14 cellular contexts compared by ENCODE assay signal in the genomic region with DNA sequence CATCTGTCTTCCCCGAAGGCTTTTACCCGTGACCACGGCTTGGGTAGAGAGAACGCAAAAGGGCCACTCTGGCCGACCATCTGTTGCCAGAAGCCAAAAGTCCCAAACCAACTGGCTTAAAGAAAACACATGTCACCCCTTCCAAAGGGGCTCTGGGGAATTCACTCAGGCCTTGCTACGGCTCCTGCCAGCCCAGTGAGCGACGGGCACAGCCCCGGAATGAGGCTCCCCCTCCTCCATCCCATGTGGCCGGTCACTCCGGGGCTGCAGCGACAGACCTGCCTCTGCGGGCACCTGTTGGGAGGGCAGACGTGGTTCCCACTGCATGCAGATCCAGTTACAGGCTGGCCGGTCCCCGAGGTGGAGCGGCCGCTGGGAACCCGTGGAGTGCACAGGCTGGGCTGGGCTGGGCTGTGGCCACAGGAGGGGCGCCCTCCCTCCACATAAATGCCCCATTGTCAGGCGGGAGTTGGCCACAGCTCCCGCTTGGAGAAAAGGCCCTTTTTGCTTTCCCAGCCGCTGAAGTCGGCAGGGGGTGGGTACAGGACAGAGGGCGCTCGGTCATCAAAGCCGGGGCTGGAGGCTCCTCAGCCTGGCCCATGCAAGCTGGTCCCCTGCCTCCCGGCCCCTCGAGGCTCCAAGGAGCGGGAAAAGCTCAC. TPM values are rescaled to one million over a fixed set of nuclear protein-coding genes. Genes with fewer than 3 reads are reported as not detected.
DNase-seq lines count a peak whose midpoint lies in the region; ATAC-seq, FAIRE-seq and TF ChIP-seq lines count a peak whose summit lies in the region.
"Had no signal": no experiment of that assay in that cellular context is flagged by ENCODE, and none has a peak within 500 bp of the region (broad histone marks: within the 10 kb centered on the region; RNA-seq: fewer than 3 reads in every experiment).

No MANE protein-coding gene starts in this region.

- H3K36me3 ChIP-seq in H1 (ENCODE audit: control insufficient read depth in 2 of 4, insufficient read depth in 4 of 4, low read length in 3 of 4) (peaks cover 0 to 15% (median 1%) of the 10 kb centered on the region in 4 experiments; a peak in 2 of 8 replicates), tibial artery (peaks cover 7 to 28% (median 24%) of the 10 kb centered on the region in 3 donors)
- H3K36me3 ChIP-seq: SJSA1 had no signal

- no peak overlapping the region for H2BK20ac ChIP-seq in H1 (ENCODE audit: low read length)

- TF ChIP-seq POLR2A in H1 (IDR thresholded peaks at IDR 0.05; ENCODE audit: control extremely low read depth in 1 of 2, low read depth in 2 of 2, low read length in 2 of 2): no peak

- no peaks in the 10 kb centered on the region for H3K4me1 Mint-ChIP-seq in HFFc6 (ENCODE audit: low read depth)

- H3K4me3 Mint-ChIP-seq in HFFc6: no peak overlapping the region
- H3K4me3 Mint-ChIP-seq: activated T-cell treated with anti-CD3 and anti-CD28 coated beads, Interleukin-2, amount 50 U/mL, for 24 hours; IgD-negative memory B cell; naive thymus-derived CD4-positive, alpha-beta T cell had no signal

- no peak overlapping the region for H3K14ac ChIP-seq in H1 (ENCODE audit: insufficient read length)

- H2AK5ac ChIP-seq in H1 (ENCODE audit: low read depth, low read length): no peak overlapping the region

- H3K9me3 ChIP-seq in H1 (ENCODE audit: insufficient read depth in 2 of 2, low read depth in 1 of 2, low read length in 1 of 2) (peaks cover 0 to 6% of the 10 kb centered on the region in 2 experiments; a peak in 2 of 4 replicates), tibial artery (no peaks in the 10 kb centered on the region)
- H3K9me3 ChIP-seq: SJSA1 had no signal

- no peak overlapping the region for H3K4ac ChIP-seq in H1 (replicated peaks; ENCODE audit: insufficient read length, low read depth, low read length)

- no peak overlapping the region for H2BK12ac ChIP-seq in H1 (ENCODE audit: low read depth, low read length)

- H2BK5ac ChIP-seq in H1 (ENCODE audit: low read depth, low read length): no peak overlapping the region

- H4K5ac ChIP-seq in H1 (ENCODE audit: insufficient read length, low read depth, low read length): no peak overlapping the region

- H3K9me3 Mint-ChIP-seq in HFFc6: no peaks in the 10 kb centered on the region
- H3K9me3 Mint-ChIP-seq: activated T-cell treated with anti-CD3 and anti-CD28 coated beads, Interleukin-2, amount 50 U/mL, for 24 hours; IgD-negative memory B cell; naive thymus-derived CD4-positive, alpha-beta T cell had no signal

- H3K27me3 Mint-ChIP-seq in HFFc6 (ENCODE audit: insufficient read depth): peaks cover 3% of the 10 kb centered on the region; the same call in 1 of the 2 replicates
- H3K27me3 Mint-ChIP-seq: activated T-cell treated with anti-CD3 and anti-CD28 coated beads, Interleukin-2, amount 50 U/mL, for 24 hours; IgD-negative memory B cell; naive thymus-derived CD4-positive, alpha-beta T cell had no signal

- no peak overlapping the region for H3K9ac ChIP-seq in H1 (replicated peaks in 1 of 4; ENCODE audit: extremely low read depth in 1 of 4, low read depth in 3 of 4, low read length in 3 of 4)

- no peak overlapping the region for H3K23ac ChIP-seq in H1 (ENCODE audit: insufficient read length)

- peaks cover 0 to 22% (median 12%) of the 10 kb centered on the region in 4 experiments; a peak in 5 of 7 replicates for H3K4me1 ChIP-seq in H1 (replicated peaks in 1 of 4; ENCODE audit: control insufficient read depth in 3 of 4, insufficient read depth in 4 of 4, low read length in 3 of 4)
- H3K4me1 ChIP-seq in tibial artery: peaks cover 0 to 71% (median 51%) of the 10 kb centered on the region in 4 donors
- H3K4me1 ChIP-seq: SJSA1 had no signal

- peaks cover 2 to 25% of the 10 kb centered on the region in 2 experiments for H4K20me1 ChIP-seq in H1 (replicated peaks in 1 of 2; ENCODE audit: control insufficient read depth in 1 of 2, insufficient read depth in 2 of 2, low read length in 2 of 2)

- TF ChIP-seq RAD21 in H1 (IDR thresholded peaks at IDR 0.05 in 1 of 2, conservative IDR thresholded peaks at IDR 0.05 in 1 of 2; ENCODE audit: low read depth in 2 of 2, low read length in 2 of 2): no peak

- no peak for ATAC-seq in GM21786 (IDR thresholded peaks at IDR 0.05; ENCODE audit: unreplicated experiment)
- ATAC-seq: naive thymus-derived CD4-positive, alpha-beta T cell had no signal

- no peaks in the 10 kb centered on the region for H3K36me3 Mint-ChIP-seq in HFFc6 (ENCODE audit: low read depth)
- H3K36me3 Mint-ChIP-seq: IgD-negative memory B cell; naive thymus-derived CD4-positive, alpha-beta T cell had no signal

- no peak overlapping the region for H2AFZ ChIP-seq in H1 (ENCODE audit: low read length)

- no peak for TF ChIP-seq CTCF in H1 (IDR thresholded peaks at IDR 0.05; ENCODE audit: control extremely low read depth in 1 of 3, insufficient read depth in 1 of 3, low read depth in 1 of 3, low read length in 3 of 3)
- peak in 1 of 2 experiments; percentile 8 for TF ChIP-seq CTCF in tibial artery (IDR thresholded peaks at IDR 0.05)
- TF ChIP-seq CTCF in HFFc6 (IDR thresholded peaks at IDR 0.05): no peak

- POLR2A ChIA-PET in H1 (lab: Charles Lee; ENCODE audit: partially characterized antibody): interaction anchor here (1.0 to 1.2 kb wide), 2 partner anchors 16 to 62 kb away, joined by 3 to 4 read pairs; no protein-coding TSS in a partner anchor

- no peaks in the 10 kb centered on the region for H3K27me3 ChIP-seq in H1 (replicated peaks in 1 of 4; ENCODE audit: control insufficient read depth in 3 of 4, extremely low read depth in 1 of 4, insufficient read depth in 3 of 4, low read length in 3 of 4)
- H3K27me3 ChIP-seq in tibial artery: no peaks in the 10 kb centered on the region
- H3K27me3 ChIP-seq: SJSA1 had no signal

- 82% methylated on average over 23 of the region's 30 CpGs; no CpG with 5 or more reads in 1 of the 2 experiments for WGBS in H1 (ENCODE audit: extremely low coverage in 1 of 2, insufficient coverage in 1 of 2, insufficient read length in 1 of 2, insufficient replicate concordance in 2 of 2, low coverage in 1 of 2, low lambda C conversion rate in 2 of 2, missing lambda C conversion rate in 1 of 2), 2 experiments

- H3K27ac ChIP-seq in H1 (ENCODE audit: low read depth, low read length) (no peak overlapping the region), tibial artery (peak overlapping the region; percentile 52 to 74)
- H3K27ac ChIP-seq: SJSA1 had no signal

- CTCF ChIA-PET in H1 (lab: Charles Lee; ENCODE audit: partially characterized antibody): interaction anchor here (0.7 to 6.9 kb wide), 9 partner anchors 14 to 109 kb away, joined by 3 to 53 read pairs (median 5); no protein-coding TSS in a partner anchor

- H3K18ac ChIP-seq in H1 (ENCODE audit: extremely low read depth, low read length): no peak overlapping the region

- H3K27ac Mint-ChIP-seq in HFFc6: no peak overlapping the region
- H3K27ac Mint-ChIP-seq: activated T-cell treated with anti-CD3 and anti-CD28 coated beads, Interleukin-2, amount 50 U/mL, for 24 hours; IgD-negative memory B cell had no signal

- DNase-seq in NCI-H1417 (lab: John Stamatoyannopoulos, UW) (peak; percentile 15 to 87 (median 81)), NCI-H1417 treated with DMSO at 0.1 percent for 48 hours (lab: John Stamatoyannopoulos, UW) (no peak), H1 (ENCODE audit: low read depth in 1 of 2, low spot score in 2 of 2) (no peak), midbrain (lab: John Stamatoyannopoulos, UW) (peak; percentile 92), tibial artery (peak; percentile 38 to 82), HFFc6 (no peak)
- no peak for DNase-seq in stimulated activated naive CD4-positive, alpha-beta T cell treated with Interleukin-2 at 50 U/mL for 16 hours (lab: John Stamatoyannopoulos, UW)
- DNase-seq: activated T-cell treated with anti-CD3 and anti-CD28 coated beads, Interleukin-2, amount 50 U/mL, for 24 hours; naive thymus-derived CD4-positive, alpha-beta T cell had no signal

- no peak overlapping the region for H2BK15ac ChIP-seq in H1 (ENCODE audit: low read length)

- no peak for FAIRE-seq in H1 (lab: Jason Lieb, UNC)
- FAIRE-seq: A204.1, endothelial cell of umbilical vein had no signal

- no peak for TF ChIP-seq EP300 in H1 (IDR thresholded peaks at IDR 0.05; ENCODE audit: borderline replicate concordance in 1 of 2, low read depth in 2 of 2, low read length in 2 of 2)

- H3K23me2 ChIP-seq in H1 (ENCODE audit: low read depth, low read length): no peaks in the 10 kb centered on the region

- H3K4me2 ChIP-seq in H1 (ENCODE audit: insufficient read depth in 1 of 2, low read depth in 2 of 2, low read length in 2 of 2): no peak overlapping the region

- intact Hi-C loops in tibial artery (cut with DNase I; ENCODE audit: low total_unique reads): no loop called here

- peaks cover 0 to 56% of the 10 kb centered on the region in 2 experiments; a peak in 3 of 4 replicates for H3K79me2 ChIP-seq in H1 (ENCODE audit: control insufficient read depth in 1 of 2, insufficient read depth in 2 of 2, low read length in 2 of 2)

- H3K56ac ChIP-seq in H1 (replicated peaks; ENCODE audit: insufficient read length, low read depth, low read length): no peak overlapping the region

- no peak overlapping the region; the same call in none of the 2 replicates for H4K8ac ChIP-seq in H1 (ENCODE audit: extremely low read depth, insufficient read depth, low read length)

- H3K79me1 ChIP-seq in H1 (ENCODE audit: low read depth, low read length): peaks cover 15% of the 10 kb centered on the region

- no peak overlapping the region for H3K4me3 ChIP-seq in H1 (ENCODE audit: extremely low read depth in 1 of 4, insufficient read depth in 2 of 4, low read depth in 3 of 4, low read length in 4 of 4)
- H3K4me3 ChIP-seq in tibial artery: peak overlapping the region in 1 of 2 donors; percentile 13
- H3K4me3 ChIP-seq: SJSA1 had no signal

- H2BK120ac ChIP-seq in H1 (replicated peaks; ENCODE audit: low read depth, low read length): no peak overlapping the region

- no peak overlapping the region for H4K91ac ChIP-seq in H1 (replicated peaks; ENCODE audit: insufficient read length, low read length)

RNA-seq across cellular contexts. Expression of gene NOTCH1, which starts 19.9 kb away (rescaled TPM):
- total RNA-seq in H1 (2021; fragmentation: NEBNext Ultra II Directional; extraction: Animal tissue kit (Norgen Biotek cat#: 25700)): 55.6 and 60.9 TPM in 2 replicates
- 6.9 and 19.9 TPM in 2 replicates for polyA plus RNA-seq in H1 (2011; rRNA removed)
- polyA plus RNA-seq in H1 (2011; cell fraction: cytosol; rRNA removed): 7.3 TPM
- 41.0 TPM for polyA plus RNA-seq in H1 (2011; cell fraction: nucleus; rRNA removed)
- 17.4 to 31.4 TPM (median 28.7 TPM) in 4 replicates for polyA plus RNA-seq in H1 (2012, experiment 1 of 2)
- polyA plus RNA-seq in H1 (2012, experiment 2 of 2): 20.1 TPM
- polyA plus RNA-seq in H1 (2013, experiment 1 of 2): 33.5 TPM
- 26.3 TPM for polyA plus RNA-seq in H1 (2013, experiment 2 of 2)
- polyA minus RNA-seq in H1 (2011; rRNA and poly(A)+ RNA removed): 12.2 and 13.8 TPM in 2 replicates
- polyA minus RNA-seq in H1 (2011; cell fraction: cytosol; rRNA and poly(A)+ RNA removed): 58.8 TPM
- polyA minus RNA-seq in H1 (2011; cell fraction: nucleus; rRNA and poly(A)+ RNA removed): 41.9 TPM
- 10 to 100 TPM; 12.1 to 17.1 (median 14.7) TPM for total RNA-seq in HFFc6 (2021; fragmentation: NEBNext Ultra II Directional; extraction: Animal tissue kit (Norgen Biotek cat#: 25700))

RNA-seq across cellular contexts. Expression of gene SEC16A, which starts 43.1 kb away (rescaled TPM):
- 47.1 and 49.0 TPM in 2 replicates for total RNA-seq in H1 (2021; fragmentation: NEBNext Ultra II Directional; extraction: Animal tissue kit (Norgen Biotek cat#: 25700))
- 21.6 and 25.1 TPM in 2 replicates for polyA plus RNA-seq in H1 (2011; rRNA removed)
- 14.2 TPM for polyA plus RNA-seq in H1 (2011; cell fraction: cytosol; rRNA removed)
- polyA plus RNA-seq in H1 (2011; cell fraction: nucleus; rRNA removed): 48.6 TPM
- 37.5 to 42.3 TPM (median 39.5 TPM) in 4 replicates for polyA plus RNA-seq in H1 (2012, experiment 1 of 2)
- 38.1 TPM for polyA plus RNA-seq in H1 (2012, experiment 2 of 2)
- 26.8 TPM for polyA plus RNA-seq in H1 (2013, experiment 1 of 2)
- polyA plus RNA-seq in H1 (2013, experiment 2 of 2): 24.9 TPM
- 20.7 and 22.0 TPM in 2 replicates for polyA minus RNA-seq in H1 (2011; rRNA and poly(A)+ RNA removed)
- polyA minus RNA-seq in H1 (2011; cell fraction: cytosol; rRNA and poly(A)+ RNA removed): 27.2 TPM
- 24.2 TPM for polyA minus RNA-seq in H1 (2011; cell fraction: nucleus; rRNA and poly(A)+ RNA removed)
- total RNA-seq in HFFc6 (2021; fragmentation: NEBNext Ultra II Directional; extraction: Animal tissue kit (Norgen Biotek cat#: 25700)): 10 to 100 TPM; 63.2 to 98.6 (median 75.5) TPM

Comparison
In these comparisons a context has a peak if more than half of its experiments do, and no peak if none do; other contexts are left out.
1. DNase-seq: peak in NCI-H1417 (3 of 3), midbrain (single experiment) and tibial artery (2 of 2); none in NCI-H1417 treated with DMSO at 0.1 percent for 48 hours (single experiment), H1 (0 of 2), stimulated activated naive CD4-positive, alpha-beta T cell treated with Interleukin-2 at 50 U/mL for 16 hours (single experiment) and HFFc6 (single experiment).